In the genomic region with DNA sequence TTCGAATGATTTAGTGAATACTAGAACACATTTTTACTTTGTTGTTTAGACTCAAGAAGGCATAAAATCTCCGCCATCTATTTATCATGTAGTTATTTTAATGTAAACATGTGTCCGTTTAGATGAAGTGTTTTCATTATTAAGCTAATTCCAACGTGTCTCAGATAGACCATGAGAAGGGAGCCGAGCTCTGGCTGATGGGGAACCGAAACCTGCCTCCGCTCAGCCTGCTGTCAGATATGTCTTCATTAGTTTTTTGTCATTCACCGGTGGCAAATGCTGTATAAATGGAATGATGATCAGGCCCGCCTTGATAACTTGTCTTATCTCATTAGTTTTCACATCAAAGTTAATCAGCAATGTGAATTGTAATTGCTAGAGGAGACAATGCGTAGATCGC, we compare ENCODE assay signal across 1 cellular context.
TF ChIP-seq lines count a peak whose summit lies in the region.

No MANE protein-coding gene starts in this region.

TF ChIP-seq in GM23338, 12 proteins besides CTCF, POLR2A, EP300 and RAD21 (continued from another document):
- TF ChIP-seq, protein P1, sequence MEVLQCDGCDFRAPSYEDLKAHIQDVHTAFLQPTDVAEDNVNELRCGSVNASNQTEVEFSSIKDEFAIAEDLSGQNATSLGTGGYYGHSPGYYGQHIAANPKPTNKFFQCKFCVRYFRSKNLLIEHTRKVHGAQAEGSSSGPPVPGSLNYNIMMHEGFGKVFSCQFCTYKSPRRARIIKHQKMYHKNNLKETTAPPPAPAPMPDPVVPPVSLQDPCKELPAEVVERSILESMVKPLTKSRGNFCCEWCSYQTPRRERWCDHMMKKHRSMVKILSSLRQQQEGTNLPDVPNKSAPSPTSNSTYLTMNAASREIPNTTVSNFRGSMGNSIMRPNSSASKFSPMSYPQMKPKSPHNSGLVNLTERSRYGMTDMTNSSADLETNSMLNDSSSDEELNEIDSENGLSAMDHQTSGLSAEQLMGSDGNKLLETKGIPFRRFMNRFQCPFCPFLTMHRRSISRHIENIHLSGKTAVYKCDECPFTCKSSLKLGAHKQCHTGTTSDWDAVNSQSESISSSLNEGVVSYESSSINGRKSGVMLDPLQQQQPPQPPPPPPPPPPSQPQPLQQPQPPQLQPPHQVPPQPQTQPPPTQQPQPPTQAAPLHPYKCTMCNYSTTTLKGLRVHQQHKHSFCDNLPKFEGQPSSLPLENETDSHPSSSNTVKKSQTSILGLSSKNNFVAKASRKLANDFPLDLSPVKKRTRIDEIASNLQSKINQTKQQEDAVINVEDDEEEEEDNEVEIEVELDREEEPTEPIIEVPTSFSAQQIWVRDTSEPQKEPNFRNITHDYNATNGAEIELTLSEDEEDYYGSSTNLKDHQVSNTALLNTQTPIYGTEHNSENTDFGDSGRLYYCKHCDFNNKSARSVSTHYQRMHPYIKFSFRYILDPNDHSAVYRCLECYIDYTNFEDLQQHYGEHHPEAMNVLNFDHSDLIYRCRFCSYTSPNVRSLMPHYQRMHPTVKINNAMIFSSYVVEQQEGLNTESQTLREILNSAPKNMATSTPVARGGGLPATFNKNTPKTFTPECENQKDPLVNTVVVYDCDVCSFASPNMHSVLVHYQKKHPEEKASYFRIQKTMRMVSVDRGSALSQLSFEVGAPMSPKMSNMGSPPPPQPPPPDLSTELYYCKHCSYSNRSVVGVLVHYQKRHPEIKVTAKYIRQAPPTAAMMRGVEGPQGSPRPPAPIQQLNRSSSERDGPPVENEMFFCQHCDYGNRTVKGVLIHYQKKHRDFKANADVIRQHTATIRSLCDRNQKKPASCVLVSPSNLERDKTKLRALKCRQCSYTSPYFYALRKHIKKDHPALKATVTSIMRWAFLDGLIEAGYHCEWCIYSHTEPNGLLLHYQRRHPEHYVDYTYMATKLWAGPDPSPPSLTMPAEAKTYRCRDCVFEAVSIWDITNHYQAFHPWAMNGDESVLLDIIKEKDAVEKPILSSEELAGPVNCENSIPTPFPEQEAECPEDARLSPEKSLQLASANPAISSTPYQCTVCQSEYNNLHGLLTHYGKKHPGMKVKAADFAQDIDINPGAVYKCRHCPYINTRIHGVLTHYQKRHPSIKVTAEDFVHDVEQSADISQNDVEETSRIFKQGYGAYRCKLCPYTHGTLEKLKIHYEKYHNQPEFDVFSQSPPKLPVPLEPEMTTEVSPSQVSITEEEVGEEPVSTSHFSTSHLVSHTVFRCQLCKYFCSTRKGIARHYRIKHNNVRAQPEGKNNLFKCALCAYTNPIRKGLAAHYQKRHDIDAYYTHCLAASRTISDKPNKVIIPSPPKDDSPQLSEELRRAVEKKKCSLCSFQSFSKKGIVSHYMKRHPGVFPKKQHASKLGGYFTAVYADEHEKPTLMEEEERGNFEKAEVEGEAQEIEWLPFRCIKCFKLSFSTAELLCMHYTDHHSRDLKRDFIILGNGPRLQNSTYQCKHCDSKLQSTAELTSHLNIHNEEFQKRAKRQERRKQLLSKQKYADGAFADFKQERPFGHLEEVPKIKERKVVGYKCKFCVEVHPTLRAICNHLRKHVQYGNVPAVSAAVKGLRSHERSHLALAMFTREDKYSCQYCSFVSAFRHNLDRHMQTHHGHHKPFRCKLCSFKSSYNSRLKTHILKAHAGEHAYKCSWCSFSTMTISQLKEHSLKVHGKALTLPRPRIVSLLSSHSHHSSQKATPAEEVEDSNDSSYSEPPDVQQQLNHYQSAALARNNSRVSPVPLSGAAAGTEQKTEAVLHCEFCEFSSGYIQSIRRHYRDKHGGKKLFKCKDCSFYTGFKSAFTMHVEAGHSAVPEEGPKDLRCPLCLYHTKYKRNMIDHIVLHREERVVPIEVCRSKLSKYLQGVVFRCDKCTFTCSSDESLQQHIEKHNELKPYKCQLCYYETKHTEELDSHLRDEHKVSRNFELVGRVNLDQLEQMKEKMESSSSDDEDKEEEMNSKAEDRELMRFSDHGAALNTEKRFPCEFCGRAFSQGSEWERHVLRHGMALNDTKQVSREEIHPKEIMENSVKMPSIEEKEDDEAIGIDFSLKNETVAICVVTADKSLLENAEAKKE (CRISPR knock-in tag; IDR thresholded peaks at IDR 0.05): no peak
- no peak for TF ChIP-seq ZNF114 (CRISPR knock-in tag; IDR thresholded peaks at IDR 0.05)
- TF ChIP-seq EZH2phosphoT487 (IDR thresholded peaks at IDR 0.05; ENCODE audit: unreplicated experiment): no peak
- no peak for TF ChIP-seq JUNB (IDR thresholded peaks at IDR 0.05; ENCODE audit: unreplicated experiment)
- TF ChIP-seq ZNF331 (CRISPR knock-in tag; IDR thresholded peaks at IDR 0.05; ENCODE audit: low read depth): no peak
- TF ChIP-seq, protein P2, sequence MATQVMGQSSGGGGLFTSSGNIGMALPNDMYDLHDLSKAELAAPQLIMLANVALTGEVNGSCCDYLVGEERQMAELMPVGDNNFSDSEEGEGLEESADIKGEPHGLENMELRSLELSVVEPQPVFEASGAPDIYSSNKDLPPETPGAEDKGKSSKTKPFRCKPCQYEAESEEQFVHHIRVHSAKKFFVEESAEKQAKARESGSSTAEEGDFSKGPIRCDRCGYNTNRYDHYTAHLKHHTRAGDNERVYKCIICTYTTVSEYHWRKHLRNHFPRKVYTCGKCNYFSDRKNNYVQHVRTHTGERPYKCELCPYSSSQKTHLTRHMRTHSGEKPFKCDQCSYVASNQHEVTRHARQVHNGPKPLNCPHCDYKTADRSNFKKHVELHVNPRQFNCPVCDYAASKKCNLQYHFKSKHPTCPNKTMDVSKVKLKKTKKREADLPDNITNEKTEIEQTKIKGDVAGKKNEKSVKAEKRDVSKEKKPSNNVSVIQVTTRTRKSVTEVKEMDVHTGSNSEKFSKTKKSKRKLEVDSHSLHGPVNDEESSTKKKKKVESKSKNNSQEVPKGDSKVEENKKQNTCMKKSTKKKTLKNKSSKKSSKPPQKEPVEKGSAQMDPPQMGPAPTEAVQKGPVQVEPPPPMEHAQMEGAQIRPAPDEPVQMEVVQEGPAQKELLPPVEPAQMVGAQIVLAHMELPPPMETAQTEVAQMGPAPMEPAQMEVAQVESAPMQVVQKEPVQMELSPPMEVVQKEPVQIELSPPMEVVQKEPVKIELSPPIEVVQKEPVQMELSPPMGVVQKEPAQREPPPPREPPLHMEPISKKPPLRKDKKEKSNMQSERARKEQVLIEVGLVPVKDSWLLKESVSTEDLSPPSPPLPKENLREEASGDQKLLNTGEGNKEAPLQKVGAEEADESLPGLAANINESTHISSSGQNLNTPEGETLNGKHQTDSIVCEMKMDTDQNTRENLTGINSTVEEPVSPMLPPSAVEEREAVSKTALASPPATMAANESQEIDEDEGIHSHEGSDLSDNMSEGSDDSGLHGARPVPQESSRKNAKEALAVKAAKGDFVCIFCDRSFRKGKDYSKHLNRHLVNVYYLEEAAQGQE (IDR thresholded peaks at IDR 0.05; ENCODE audit: unreplicated experiment): no peak
- TF ChIP-seq NANOG (IDR thresholded peaks at IDR 0.05; ENCODE audit: borderline replicate concordance): no peak
- no peak for TF ChIP-seq POLR2AphosphoS5 (IDR thresholded peaks at IDR 0.05; ENCODE audit: low read depth)
